ENCODE assay signal across 32 cellular contexts in genomic region chr2:33672389-33672788, GRCh38.
"Had no signal": no experiment of that assay in that cellular context is flagged by ENCODE, and none has a peak within 500 bp of the region (broad histone marks: within the 10 kb centered on the region; RNA-seq: fewer than 3 reads in every experiment).

No MANE protein-coding gene starts in this region.

- H3K36me3 ChIP-seq: brain microvascular endothelial cell, gastrocnemius medialis, heart left ventricle had no signal

- H3K27ac Mint-ChIP-seq: activated CD4-positive, alpha-beta memory T cell treated with anti-CD3 and anti-CD28 coated beads for 36 hours; activated CD4-positive, alpha-beta T cell treated with anti-CD3 and anti-CD28 coated beads for 36 hours; activated CD4-positive, alpha-beta T cell treated with anti-CD3 and anti-CD28 coated beads, Interleukin-2, amount 10 ng/mL, durations not matched to agents 24 days and 14 days; activated CD8-positive, alpha-beta memory T cell treated with anti-CD3 and anti-CD28 coated beads, Interleukin-2, amount 10 ng/mL, durations not matched to agents 7 days and 5 days; activated CD8-positive, alpha-beta T cell treated with anti-CD3 and anti-CD28 coated beads, Interleukin-2, amount 10 ng/mL, durations not matched to agents 7 days and 5 days; activated naive CD8-positive, alpha-beta T cell; activated T-helper 17 cell treated with anti-CD3 and anti-CD28 coated beads, Interleukin-2, amount 50 U/mL, for 72 hours; dendritic cell treated with granulocyte-macrophage colony-stimulating factor and Interleukin-4, amounts not matched to agents 40 ng/mL and 50 ng/mL, for 4 days; endodermal cell; T-helper 1 cell treated with Interleukin-12 subunit alpha and Interleukin-12 subunit beta and Interleukin-4 antibody, amounts not matched to agents 30 μg/mL and 1 μg/mL, for 36 hours had no signal

- H3K27me3 Mint-ChIP-seq: activated CD4-positive, alpha-beta T cell treated with anti-CD3 and anti-CD28 coated beads for 36 hours; activated CD8-positive, alpha-beta memory T cell treated with anti-CD3 and anti-CD28 coated beads, Interleukin-2, amount 10 ng/mL, durations not matched to agents 7 days and 5 days; dendritic cell treated with granulocyte-macrophage colony-stimulating factor and Interleukin-4, amounts not matched to agents 40 ng/mL and 50 ng/mL, for 4 days had no signal

- H3K36me3 Mint-ChIP-seq: activated CD4-positive, alpha-beta memory T cell treated with anti-CD3 and anti-CD28 coated beads for 36 hours; activated CD8-positive, alpha-beta memory T cell treated with anti-CD3 and anti-CD28 coated beads, Interleukin-2, amount 10 ng/mL, durations not matched to agents 7 days and 5 days; activated naive CD8-positive, alpha-beta T cell had no signal

- H3K4me3 Mint-ChIP-seq: activated CD4-positive, alpha-beta memory T cell treated with anti-CD3 and anti-CD28 coated beads for 36 hours; activated CD4-positive, alpha-beta T cell treated with anti-CD3 and anti-CD28 coated beads for 36 hours; activated CD4-positive, alpha-beta T cell treated with anti-CD3 and anti-CD28 coated beads, Interleukin-2, amount 10 ng/mL, durations not matched to agents 24 days and 14 days; activated CD8-positive, alpha-beta memory T cell treated with anti-CD3 and anti-CD28 coated beads, Interleukin-2, amount 10 ng/mL, durations not matched to agents 7 days and 5 days; activated CD8-positive, alpha-beta T cell treated with anti-CD3 and anti-CD28 coated beads, Interleukin-2, amount 10 ng/mL, durations not matched to agents 7 days and 5 days; activated naive CD8-positive, alpha-beta T cell; activated T-cell treated with anti-CD3 and anti-CD28 coated beads, Interleukin-2, amount 50 U/mL, for 4 hours; activated T-helper 17 cell treated with anti-CD3 and anti-CD28 coated beads, Interleukin-2, amount 50 U/mL, for 72 hours; central memory CD8-positive, alpha-beta T cell; dendritic cell treated with granulocyte-macrophage colony-stimulating factor and Interleukin-4, amounts not matched to agents 40 ng/mL and 50 ng/mL, for 4 days; endodermal cell; T-helper 1 cell treated with Interleukin-12 subunit alpha and Interleukin-12 subunit beta and Interleukin-4 antibody, amounts not matched to agents 30 μg/mL and 1 μg/mL, for 36 hours had no signal

- H3K9me3 Mint-ChIP-seq: activated CD4-positive, alpha-beta memory T cell treated with anti-CD3 and anti-CD28 coated beads for 36 hours; activated CD4-positive, alpha-beta T cell treated with anti-CD3 and anti-CD28 coated beads, Interleukin-2, amount 10 ng/mL, durations not matched to agents 24 days and 14 days; activated T-cell treated with anti-CD3 and anti-CD28 coated beads, Interleukin-2, amount 50 U/mL, for 4 hours; activated T-helper 17 cell treated with anti-CD3 and anti-CD28 coated beads, Interleukin-2, amount 50 U/mL, for 72 hours; central memory CD8-positive, alpha-beta T cell; dendritic cell treated with granulocyte-macrophage colony-stimulating factor and Interleukin-4, amounts not matched to agents 40 ng/mL and 50 ng/mL, for 4 days; T-helper 1 cell treated with Interleukin-12 subunit alpha and Interleukin-12 subunit beta and Interleukin-4 antibody, amounts not matched to agents 30 μg/mL and 1 μg/mL, for 36 hours had no signal

- H3K4me1 ChIP-seq: gastrocnemius medialis, heart left ventricle had no signal

- H3K9me3 ChIP-seq: gastrocnemius medialis, heart left ventricle had no signal

- H3K27me3 ChIP-seq: brain microvascular endothelial cell, gastrocnemius medialis, heart left ventricle had no signal

- DNase-seq: activated CD4-positive, alpha-beta memory T cell treated with anti-CD3 and anti-CD28 coated beads for 36 hours; activated CD4-positive, alpha-beta T cell treated with anti-CD3 and anti-CD28 coated beads for 36 hours; activated CD4-positive, alpha-beta T cell treated with anti-CD3 and anti-CD28 coated beads, Interleukin-2, amount 10 ng/mL, durations not matched to agents 24 days and 14 days; activated CD4-positive, CD25-positive, alpha-beta regulatory T cell; activated CD4-positive, CD25-positive, alpha-beta regulatory T cell treated with anti-CD3 and anti-CD28 coated beads, Interleukin-2, amount 50 U/mL, for 72 hours; activated CD8-positive, alpha-beta memory T cell treated with anti-CD3 and anti-CD28 coated beads, Interleukin-2, amount 10 ng/mL, durations not matched to agents 7 days and 5 days; activated CD8-positive, alpha-beta memory T cell treated with anti-CD3 and anti-CD28 coated beads, Interleukin-2, amount 50 U/mL, for 4 hours; activated CD8-positive, alpha-beta T cell treated with anti-CD3 and anti-CD28 coated beads, Interleukin-2, amount 10 ng/mL, durations not matched to agents 7 days and 5 days; activated effector memory CD4-positive, alpha-beta T cell treated with Interleukin-2 at 50 U/mL for 16 hours; activated gamma-delta T cell treated with Interleukin-2 at 50 U/mL for 16 hours; activated naive CD4-positive, alpha-beta T cell treated with anti-CD3 and anti-CD28 coated beads, Interleukin-2, amount 50 U/mL, for 16 hours; activated naive CD4-positive, alpha-beta T cell treated with Interleukin-2 at 50 U/mL for 16 hours; activated T-cell treated with anti-CD3 and anti-CD28 coated beads, Interleukin-2, amount 50 U/mL, for 4 hours; amniotic stem cell; anterior cingulate cortex; brain microvascular endothelial cell; dorsolateral prefrontal cortex; effector memory CD4-positive, alpha-beta T cell; endodermal cell; foreskin fibroblast; gastrocnemius medialis; glutamatergic neuron; heart left ventricle had no signal

- H3K27ac ChIP-seq: brain microvascular endothelial cell, coronary artery, dorsolateral prefrontal cortex, gastrocnemius medialis, heart left ventricle had no signal

- H3K4me3 ChIP-seq: coronary artery, dorsolateral prefrontal cortex, gastrocnemius medialis, heart left ventricle had no signal

- H3K4me1 Mint-ChIP-seq: activated CD4-positive, alpha-beta T cell treated with anti-CD3 and anti-CD28 coated beads for 36 hours; activated CD4-positive, alpha-beta T cell treated with anti-CD3 and anti-CD28 coated beads, Interleukin-2, amount 10 ng/mL, durations not matched to agents 24 days and 14 days; activated CD8-positive, alpha-beta memory T cell treated with anti-CD3 and anti-CD28 coated beads, Interleukin-2, amount 10 ng/mL, durations not matched to agents 7 days and 5 days; activated T-helper 17 cell treated with anti-CD3 and anti-CD28 coated beads, Interleukin-2, amount 50 U/mL, for 72 hours; central memory CD8-positive, alpha-beta T cell; endodermal cell had no signal

- FAIRE-seq: astrocyte, bronchial epithelial cell had no signal

- ATAC-seq: activated CD4-positive, alpha-beta T cell treated with anti-CD3 and anti-CD28 coated beads for 36 hours; activated CD8-positive, alpha-beta memory T cell treated with anti-CD3 and anti-CD28 coated beads, Interleukin-2, amount 10 ng/mL, durations not matched to agents 7 days and 5 days; activated CD8-positive, alpha-beta T cell treated with anti-CD3 and anti-CD28 coated beads, Interleukin-2, amount 10 ng/mL, durations not matched to agents 7 days and 5 days; activated T-cell treated with anti-CD3 and anti-CD28 coated beads, Interleukin-2, amount 50 U/mL, for 4 hours; activated T-helper 17 cell treated with anti-CD3 and anti-CD28 coated beads, Interleukin-2, amount 50 U/mL, for 72 hours; esophagus mucosa; gastrocnemius medialis; heart left ventricle had no signal
